In genomic region chr7:7566651-7567611, GRCh38 we compare ENCODE assay signal across 1 cellular context.
TF ChIP-seq lines count a peak whose summit lies in the region.

Gene MIOS (plus strand): TSS chr7:7566884. CDS start chr7:7572476, 5,592 bp downstream.

TF ChIP-seq in H1, 55 proteins besides CTCF, POLR2A, EP300 and RAD21:
- peak; percentile 94 for TF ChIP-seq YY1 (IDR thresholded peaks at IDR 0.05; ENCODE audit: low read depth, low read length)
- TF ChIP-seq PHF8 (conservative IDR thresholded peaks at IDR 0.05; ENCODE audit: low read depth, low read length), result peak; percentile 86
- TF ChIP-seq BACH1 (IDR thresholded peaks at IDR 0.05; ENCODE audit: low read length), result peak; percentile 72
- TF ChIP-seq TAF7 (optimal IDR thresholded peaks at IDR 0.05; ENCODE audit: borderline replicate concordance, low read depth, low read length), result peak; percentile 78
- no peak for TF ChIP-seq EGR1 (IDR thresholded peaks at IDR 0.05; ENCODE audit: borderline replicate concordance, low read depth, low read length)
- peak; percentile 80 for TF ChIP-seq TAF1 (IDR thresholded peaks at IDR 0.05; ENCODE audit: low read depth, low read length)
- TF ChIP-seq SIN3A (conservative IDR thresholded peaks at IDR 0.05 in 1 of 2, IDR thresholded peaks at IDR 0.05 in 1 of 2; ENCODE audit: low read depth in 1 of 2, low read length in 2 of 2), result 0 out of 4 replicates have a peak, but pooled peaks of 1 of the 2 experiments have one; percentile 10
- TF ChIP-seq HDAC2 (IDR thresholded peaks at IDR 0.05; ENCODE audit: borderline replicate concordance in 1 of 2, low read depth in 2 of 2, low read length in 2 of 2), result peak; percentile 43 to 57; a peak in 2 of 4 replicates
- TF ChIP-seq POLR2AphosphoS5 (IDR thresholded peaks at IDR 0.05; ENCODE audit: low read depth, low read length), result peak; percentile 52; the same call in 1 of the 2 replicates
- TF ChIP-seq RBBP5 (IDR thresholded peaks at IDR 0.05; ENCODE audit: borderline replicate concordance, low read depth, low read length), result peak; percentile 85; the same call in 1 of the 2 replicates
- no peak for TF ChIP-seq USF2 (IDR thresholded peaks at IDR 0.05; ENCODE audit: low read length)
- peak; percentile 68; the same call in 1 of the 2 replicates for TF ChIP-seq TBP (IDR thresholded peaks at IDR 0.05; ENCODE audit: low read depth, low read length)
- peak; percentile 90 for TF ChIP-seq ASH2L (IDR thresholded peaks at IDR 0.05; ENCODE audit: low read length)
- TF ChIP-seq SP1 (IDR thresholded peaks at IDR 0.05; ENCODE audit: low read depth, low read length), result no peak
